In the genomic region with DNA sequence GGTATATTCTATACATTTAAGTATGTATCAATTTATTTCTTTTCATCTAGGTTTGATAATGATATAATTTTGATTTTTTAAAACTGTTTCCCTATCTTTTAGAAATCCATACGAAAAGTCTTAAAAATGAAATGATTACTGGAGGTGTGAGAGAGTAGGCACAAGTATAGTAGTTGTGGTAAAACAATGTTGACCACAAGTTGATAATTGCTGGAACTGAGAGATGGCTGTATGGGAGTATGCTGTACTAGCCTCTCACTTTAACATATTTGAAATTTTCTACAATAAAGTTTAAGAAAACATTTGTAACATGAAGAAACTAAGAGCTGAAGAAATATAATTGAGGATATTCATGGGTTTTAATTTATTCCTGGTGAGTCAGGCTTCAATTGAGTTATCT, we compare ENCODE assay signal across 24 cellular contexts. TPM values are rescaled to one million over a fixed set of nuclear protein-coding genes. Genes with fewer than 3 reads are reported as not detected.
DNase-seq lines count a peak whose midpoint lies in the region; ATAC-seq and TF ChIP-seq lines count a peak whose summit lies in the region.
"Had no signal": no experiment of that assay in that cellular context is flagged by ENCODE, and none has a peak within 500 bp of the region (broad histone marks: within the 10 kb centered on the region; RNA-seq: fewer than 3 reads in every experiment).

No MANE protein-coding gene starts in this region.

- no peaks in the 10 kb centered on the region for H3K27me3 ChIP-seq in PC-9 (ENCODE audit: insufficient read depth, low read depth)
- H3K27me3 ChIP-seq: dorsolateral prefrontal cortex, esophagus squamous epithelium had no signal

- peaks cover 2% of the 10 kb centered on the region for H3K27me3 Mint-ChIP-seq in stimulated activated memory B cell treated with anti-CD40 and anti-IgM and Interleukin-4, amounts not matched to agents 10 μg/mL and 1 μg/mL and 100 μg/mL, for 72 hours

- H3K9me3 ChIP-seq in PC-9 (ENCODE audit: insufficient read depth, low read depth): no peaks in the 10 kb centered on the region
- H3K9me3 ChIP-seq: esophagus squamous epithelium had no signal

- no peaks in the 10 kb centered on the region for H3K36me3 ChIP-seq in PC-9 (ENCODE audit: low read depth)
- H3K36me3 ChIP-seq: esophagus squamous epithelium had no signal

- peak; percentile 79 for ATAC-seq in GM18858 (IDR thresholded peaks at IDR 0.05; ENCODE audit: unreplicated experiment)
- ATAC-seq in GM21367 (IDR thresholded peaks at IDR 0.05; ENCODE audit: unreplicated experiment): peak; percentile 51
- peak; percentile 91 for ATAC-seq in HG02943 (IDR thresholded peaks at IDR 0.05; ENCODE audit: low read depth, unreplicated experiment)
- ATAC-seq in HG03457 (IDR thresholded peaks at IDR 0.05; ENCODE audit: unreplicated experiment): peak; percentile 93
- ATAC-seq in stimulated activated memory B cell treated with anti-CD40 and anti-IgM and Interleukin-4, amounts not matched to agents 10 μg/mL and 1 μg/mL and 100 μg/mL, for 72 hours: no peak
- no peak for ATAC-seq in stimulated activated effector memory CD8-positive, alpha-beta T cell treated with anti-CD3 and anti-CD28 coated beads, Interleukin-12 subunit alpha, Interleukin-12 subunit beta, amount 100 ng/mL, for 72 hours
- ATAC-seq: activated naive CD8-positive, alpha-beta T cell treated with anti-CD3 and anti-CD28 coated beads, Interleukin-2, amount 50 U/mL, for 24 hours; naive thymus-derived CD4-positive, alpha-beta T cell had no signal

- H3K36me3 Mint-ChIP-seq in stimulated activated memory B cell treated with anti-CD40 and anti-IgM and Interleukin-4, amounts not matched to agents 10 μg/mL and 1 μg/mL and 100 μg/mL, for 72 hours: no peaks in the 10 kb centered on the region
- no peaks in the 10 kb centered on the region for H3K36me3 Mint-ChIP-seq in stimulated activated effector memory CD8-positive, alpha-beta T cell treated with anti-CD3 and anti-CD28 coated beads, Interleukin-12 subunit alpha, Interleukin-12 subunit beta, amount 100 ng/mL, for 72 hours
- H3K36me3 Mint-ChIP-seq: naive thymus-derived CD4-positive, alpha-beta T cell had no signal

- no peak for DNase-seq in NCI-H1105 treated with DMSO at 0.1 percent for 48 hours (lab: John Stamatoyannopoulos, UW)
- no peak for DNase-seq in stimulated activated effector memory CD8-positive, alpha-beta T cell treated with anti-CD3 and anti-CD28 coated beads, Interleukin-12 subunit alpha, Interleukin-12 subunit beta, amount 100 ng/mL, for 72 hours (ENCODE audit: low spot score in 2 of 2)
- DNase-seq in PC-9: no peak
- DNase-seq: ACHN; activated naive CD8-positive, alpha-beta T cell treated with anti-CD3 and anti-CD28 coated beads, Interleukin-2, amount 50 U/mL, for 24 hours; DMS79; dorsolateral prefrontal cortex; esophagus squamous epithelium; head of caudate nucleus; mammary epithelial cell; naive thymus-derived CD4-positive, alpha-beta T cell; NCI-H1092; NCI-H526 treated with DMSO at 0.1 percent for 48 hours; posterior cingulate gyrus; SHP77; stimulated activated CD4-positive, alpha-beta T cell treated with anti-CD3 and anti-CD28 coated beads, Interleukin-2, amount 100 ng/mL, for 48 hours had no signal

- intact Hi-C loops in PC-9 (cut with micrococcal nuclease; ENCODE audit: unreplicated experiment): no loop called here

- no peak overlapping the region for H2AFZ ChIP-seq in PC-9

- H3K4me1 ChIP-seq in PC-9 (replicated peaks; ENCODE audit: insufficient read depth): no peaks in the 10 kb centered on the region
- H3K4me1 ChIP-seq: esophagus squamous epithelium had no signal

- no peaks in the 10 kb centered on the region for H3K9me2 ChIP-seq in PC-9 (ENCODE audit: insufficient read depth)

- H3K4me1 Mint-ChIP-seq in stimulated activated memory B cell treated with anti-CD40 and anti-IgM and Interleukin-4, amounts not matched to agents 10 μg/mL and 1 μg/mL and 100 μg/mL, for 72 hours: no peaks in the 10 kb centered on the region
- H3K4me1 Mint-ChIP-seq in stimulated activated effector memory CD8-positive, alpha-beta T cell treated with anti-CD3 and anti-CD28 coated beads, Interleukin-12 subunit alpha, Interleukin-12 subunit beta, amount 100 ng/mL, for 72 hours: peaks cover 6% of the 10 kb centered on the region
- H3K4me1 Mint-ChIP-seq: activated naive CD8-positive, alpha-beta T cell treated with anti-CD3 and anti-CD28 coated beads, Interleukin-2, amount 50 U/mL, for 24 hours; naive thymus-derived CD4-positive, alpha-beta T cell had no signal

- peaks cover 2% of the 10 kb centered on the region for H3K9me3 Mint-ChIP-seq in stimulated activated memory B cell treated with anti-CD40 and anti-IgM and Interleukin-4, amounts not matched to agents 10 μg/mL and 1 μg/mL and 100 μg/mL, for 72 hours
- peaks cover 4% of the 10 kb centered on the region for H3K9me3 Mint-ChIP-seq in stimulated activated effector memory CD8-positive, alpha-beta T cell treated with anti-CD3 and anti-CD28 coated beads, Interleukin-12 subunit alpha, Interleukin-12 subunit beta, amount 100 ng/mL, for 72 hours
- H3K9me3 Mint-ChIP-seq: activated naive CD8-positive, alpha-beta T cell treated with anti-CD3 and anti-CD28 coated beads, Interleukin-2, amount 50 U/mL, for 24 hours; T-helper 1 cell treated with Interleukin-12 subunit alpha and Interleukin-12 subunit beta and Interleukin-4 antibody, amounts not matched to agents 30 μg/mL and 1 μg/mL, for 36 hours had no signal

- H3F3A ChIP-seq in PC-9 (ENCODE audit: insufficient read depth, low read depth): no peaks in the 10 kb centered on the region

- no peak overlapping the region for H3K4me3 Mint-ChIP-seq in stimulated activated memory B cell treated with anti-CD40 and anti-IgM and Interleukin-4, amounts not matched to agents 10 μg/mL and 1 μg/mL and 100 μg/mL, for 72 hours
- no peak overlapping the region for H3K4me3 Mint-ChIP-seq in stimulated activated effector memory CD8-positive, alpha-beta T cell treated with anti-CD3 and anti-CD28 coated beads, Interleukin-12 subunit alpha, Interleukin-12 subunit beta, amount 100 ng/mL, for 72 hours
- H3K4me3 Mint-ChIP-seq: activated naive CD8-positive, alpha-beta T cell treated with anti-CD3 and anti-CD28 coated beads, Interleukin-2, amount 50 U/mL, for 24 hours; naive thymus-derived CD4-positive, alpha-beta T cell; T-helper 1 cell treated with Interleukin-12 subunit alpha and Interleukin-12 subunit beta and Interleukin-4 antibody, amounts not matched to agents 30 μg/mL and 1 μg/mL, for 36 hours had no signal

- CTCF ChIA-PET in PC-9 (lab: Charles Lee): no interaction called here

- no peak overlapping the region for H3K27ac Mint-ChIP-seq in stimulated activated memory B cell treated with anti-CD40 and anti-IgM and Interleukin-4, amounts not matched to agents 10 μg/mL and 1 μg/mL and 100 μg/mL, for 72 hours
- H3K27ac Mint-ChIP-seq in stimulated activated effector memory CD8-positive, alpha-beta T cell treated with anti-CD3 and anti-CD28 coated beads, Interleukin-12 subunit alpha, Interleukin-12 subunit beta, amount 100 ng/mL, for 72 hours: no peak overlapping the region
- H3K27ac Mint-ChIP-seq: activated naive CD8-positive, alpha-beta T cell treated with anti-CD3 and anti-CD28 coated beads, Interleukin-2, amount 50 U/mL, for 24 hours; naive thymus-derived CD4-positive, alpha-beta T cell; T-helper 1 cell treated with Interleukin-12 subunit alpha and Interleukin-12 subunit beta and Interleukin-4 antibody, amounts not matched to agents 30 μg/mL and 1 μg/mL, for 36 hours had no signal

- H3K4me3 ChIP-seq in PC-9: no peak overlapping the region
- H3K4me3 ChIP-seq: dorsolateral prefrontal cortex, esophagus squamous epithelium had no signal

- no peaks in the 10 kb centered on the region for H3K79me2 ChIP-seq in PC-9 (ENCODE audit: low read depth)

- TF ChIP-seq CTCF in PC-9 (conservative IDR thresholded peaks at IDR 0.05): no peak

- no peak overlapping the region for H3K4me2 ChIP-seq in PC-9
- H3K4me2 ChIP-seq: KMS-11 had no signal

- POLR2A ChIA-PET in PC-9 (lab: Charles Lee; ENCODE audit: unreplicated experiment): no interaction called here

- no peaks in the 10 kb centered on the region for H4K20me1 ChIP-seq in PC-9 (ENCODE audit: insufficient read depth)

- no TSS peak for BruUV-seq in PC-9 (replicated peaks; lab: Mats Ljungman, UMichigan)

- H3K27ac ChIP-seq in PC-9: no peak overlapping the region
- H3K27ac ChIP-seq: dorsolateral prefrontal cortex, esophagus squamous epithelium, KMS-11 had no signal

RNA-seq across cellular contexts. Expression of gene FSHB, which starts 30.0 kb away (rescaled TPM):
- not detected in 2 replicates for total RNA-seq in PC-9 (2021)
- total RNA-seq: dorsolateral prefrontal cortex; esophagus squamous epithelium; mammary epithelial cell; naive thymus-derived CD4-positive, alpha-beta T cell; subcutaneous adipose tissue had no signal

Comparison
In these comparisons a context has a peak if more than half of its experiments do, and no peak if none do; other contexts are left out.
1. ATAC-seq: peak in GM18858 (single experiment), GM21367 (single experiment), HG02943 (single experiment) and HG03457 (single experiment); none in stimulated activated memory B cell treated with anti-CD40 and anti-IgM and Interleukin-4, amounts not matched to agents 10 μg/mL and 1 μg/mL and 100 μg/mL, for 72 hours (single experiment) and stimulated activated effector memory CD8-positive, alpha-beta T cell treated with anti-CD3 and anti-CD28 coated beads, Interleukin-12 subunit alpha, Interleukin-12 subunit beta, amount 100 ng/mL, for 72 hours (single experiment).